Comparison of ENCODE assay signal across 9 cellular contexts in the genomic region with DNA sequence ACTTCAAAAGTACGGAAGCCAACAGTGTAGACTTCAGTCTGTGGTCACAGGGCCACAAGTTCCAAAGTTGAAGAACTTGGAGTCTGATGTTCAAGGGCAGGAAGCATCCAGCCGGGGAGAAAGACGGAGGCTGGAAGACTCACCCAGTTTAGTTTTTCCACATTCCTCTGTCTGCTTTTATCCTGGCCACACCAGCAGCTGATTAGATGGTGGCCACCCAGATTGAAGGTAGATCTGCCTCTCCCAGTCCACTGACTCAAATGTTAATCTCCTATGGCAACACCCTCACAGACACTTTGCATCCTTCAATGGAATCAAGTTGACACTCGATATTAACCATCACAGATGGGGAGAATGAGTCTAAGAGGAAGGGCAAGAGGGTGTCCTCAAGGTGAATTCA.
"Had no signal": no experiment of that assay in that cellular context is flagged by ENCODE, and none has a peak within 500 bp of the region (broad histone marks: within the 10 kb centered on the region; RNA-seq: fewer than 3 reads in every experiment).

No MANE protein-coding gene starts in this region.

- H3K36me3 ChIP-seq: HAP-1 had no signal

- H3K4me3 Mint-ChIP-seq: GM23338, H9, HFFc6 had no signal

- H3K9me3 ChIP-seq: HAP-1 had no signal

- ATAC-seq: GM23338, HCT116 had no signal

- H3K4me1 ChIP-seq: HAP-1 had no signal

- H3K27ac Mint-ChIP-seq: GM23338, H9, HFFc6 had no signal

- H3K27ac ChIP-seq: GM23248 had no signal

- H3K9me3 Mint-ChIP-seq: GM23338, H9, HFFc6 had no signal

- H3K4me3 ChIP-seq: GM23248, GM23338, HAP-1 had no signal

- DNase-seq: GM23248, GOT3, H7, H9, HCEC 1CT, HFFc6 had no signal
